In genomic region chr4:170114183-170114582, GRCh38 we compare ENCODE assay signal across 1 cellular context. TPM values are rescaled to one million over a fixed set of nuclear protein-coding genes. Genes with fewer than 3 reads are reported as not detected.
"Had no signal": no experiment of that assay in that cellular context is flagged by ENCODE, and none has a peak within 500 bp of the region (broad histone marks: within the 10 kb centered on the region; RNA-seq: fewer than 3 reads in every experiment).

No MANE protein-coding gene starts in this region.

RNA-seq across cellular contexts. Expression of gene AADAT, which starts 24.4 kb away (rescaled TPM):
- total RNA-seq: OCI-LY7 had no signal
